Comparison of ENCODE assay signal across 13 cellular contexts in the genomic region with DNA sequence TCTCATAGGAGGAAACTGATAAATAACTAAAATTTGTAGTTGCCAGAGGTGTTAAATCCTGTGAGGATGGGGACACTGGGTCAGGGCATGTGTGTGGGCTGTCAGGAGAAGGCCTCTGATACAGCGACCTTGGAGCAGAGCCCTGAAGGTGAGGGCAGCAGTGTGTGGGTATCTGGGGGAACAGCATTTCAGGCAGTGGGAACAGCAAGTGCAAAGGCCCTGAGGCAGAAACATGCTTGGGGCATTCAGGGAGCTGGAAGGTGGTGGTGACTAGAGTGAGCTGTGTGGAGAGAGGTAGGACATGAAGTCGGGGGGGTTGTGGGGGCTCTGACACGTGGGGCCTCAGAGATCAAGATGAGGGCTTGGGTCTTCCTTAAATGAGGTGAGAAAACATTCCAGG. TPM values are rescaled to one million over a fixed set of nuclear protein-coding genes. Genes with fewer than 3 reads are reported as not detected.
DNase-seq lines count a peak whose midpoint lies in the region; ATAC-seq, FAIRE-seq and TF ChIP-seq lines count a peak whose summit lies in the region.
"Had no signal": no experiment of that assay in that cellular context is flagged by ENCODE, and none has a peak within 500 bp of the region (broad histone marks: within the 10 kb centered on the region; RNA-seq: fewer than 3 reads in every experiment).

No MANE protein-coding gene starts in this region.

- peak overlapping the region; percentile 55 for H3K4me2 ChIP-seq in GM23248 (ENCODE audit: unreplicated experiment)
- H3K4me2 ChIP-seq in K562 (ENCODE audit: insufficient read depth, low read length), result no peak overlapping the region

- intact Hi-C loops in K562 (cut with micrococcal nuclease), result no loop called here

- POLR2A ChIA-PET in K562 (lab: Yijun Ruan, JAX), result no interaction called here
- POLR2A ChIA-PET in HEK293T (lab: Yijun Ruan, JAX), result no interaction called here

- H3K27me3 Mint-ChIP-seq in activated T-helper 17 cell treated with anti-CD3 and anti-CD28 coated beads, Interleukin-2, amount 50 U/mL, for 72 hours, result peaks cover 21% of the 10 kb centered on the region

- H3K4me1 Mint-ChIP-seq in activated T-helper 17 cell treated with anti-CD3 and anti-CD28 coated beads, Interleukin-2, amount 50 U/mL, for 72 hours, result peaks cover under 1% of the 10 kb centered on the region
- H3K4me1 Mint-ChIP-seq: CD4-positive, CD25-positive, alpha-beta regulatory T cell; immature natural killer cell had no signal

- no peaks in the 10 kb centered on the region for H4K20me1 ChIP-seq in GM23248 (ENCODE audit: insufficient read depth)
- peaks cover 40% of the 10 kb centered on the region for H4K20me1 ChIP-seq in K562 (replicated peaks; ENCODE audit: control insufficient read depth, insufficient read depth, low read length)

- in situ Hi-C loops in GM23248 (cut with MboI) (no loop called here), K562 (cut with MboI) (no loop called here)

- peak overlapping the region; percentile 85 for H3K9ac ChIP-seq in GM23248
- no peak overlapping the region for H3K9ac ChIP-seq in K562 (ENCODE audit: insufficient read depth in 1 of 2, low read depth in 2 of 2, low read length in 2 of 2)
- H3K9ac ChIP-seq in liver (ENCODE audit: low read depth in 1 of 2, low read length in 2 of 2), result no peak overlapping the region
- H3K9ac ChIP-seq in skeletal muscle tissue (ENCODE audit: low read depth in 1 of 3, low read length in 3 of 3), result peak overlapping the region in 1 of 3 donors; percentile 79

- no peak for TF ChIP-seq POLR2A in K562 (conservative IDR thresholded peaks at IDR 0.05)

- no peaks in the 10 kb centered on the region for H3K36me3 Mint-ChIP-seq in activated T-helper 17 cell treated with anti-CD3 and anti-CD28 coated beads, Interleukin-2, amount 50 U/mL, for 72 hours (ENCODE audit: low read depth)
- H3K36me3 Mint-ChIP-seq: CD4-positive, CD25-positive, alpha-beta regulatory T cell; IgD-negative memory B cell; immature natural killer cell had no signal

- H3K9me1 ChIP-seq in K562 (ENCODE audit: control insufficient read depth, insufficient read depth, low read length), result no peaks in the 10 kb centered on the region

- DNase-seq in GM23248 (no peak), K562 (ENCODE audit: extremely low read depth in 1 of 4, low spot score in 3 of 4) (no peak), SKM-1 (lab: John Stamatoyannopoulos, UW; ENCODE audit: unreplicated experiment) (no peak), NCI-H748 treated with DMSO at 0.1 percent for 48 hours (lab: John Stamatoyannopoulos, UW) (no peak), HEK293T (ENCODE audit: extremely low spot score) (no peak)
- DNase-seq: CD4-positive, CD25-positive, alpha-beta regulatory T cell; erythroblast; immature natural killer cell had no signal

- no peak for TF ChIP-seq EP300 in K562 (IDR thresholded peaks at IDR 0.05; ENCODE audit: low read length)

- H3K9me3 ChIP-seq in GM23248 (ENCODE audit: low read depth) (no peaks in the 10 kb centered on the region), K562 (replicated peaks; ENCODE audit: control insufficient read depth, insufficient read depth, low read depth, low read length) (no peaks in the 10 kb centered on the region), liver (ENCODE audit: control insufficient read depth in 4 of 4, low read length in 3 of 4) (no peaks in the 10 kb centered on the region), skeletal muscle tissue (ENCODE audit: control insufficient read depth in 3 of 3, low read length in 3 of 3) (no peaks in the 10 kb centered on the region)

- H3K9me2 ChIP-seq in GM23248 (ENCODE audit: insufficient read depth), result no peaks in the 10 kb centered on the region

- H3K4me3 ChIP-seq in GM23248 (0 out of 2 replicates have a peak overlapping the region, but pooled peaks have one; percentile 13), K562 (no peak overlapping the region), liver (ENCODE audit: low read depth in 1 of 3, low read length in 3 of 3) (no peak overlapping the region), skeletal muscle tissue (ENCODE audit: low read length in 3 of 3) (no peak overlapping the region)

- peak overlapping the region; percentile 52 for H2AFZ ChIP-seq in GM23248
- H2AFZ ChIP-seq in K562 (ENCODE audit: low read depth, low read length), result no peak overlapping the region

- CTCF ChIA-PET in K562 (lab: Yijun Ruan, JAX; ENCODE audit: low intra/inter-chr PET ratio) (no interaction called here), HEK293T (lab: Yijun Ruan, JAX) (no interaction called here)

- no peaks in the 10 kb centered on the region for H3K9me3 Mint-ChIP-seq in activated T-helper 17 cell treated with anti-CD3 and anti-CD28 coated beads, Interleukin-2, amount 50 U/mL, for 72 hours
- H3K9me3 Mint-ChIP-seq: immature natural killer cell had no signal

- H3K79me2 ChIP-seq in GM23248 (ENCODE audit: insufficient read depth) (peaks cover 84% of the 10 kb centered on the region), K562 (ENCODE audit: control insufficient read depth, insufficient read depth, low read length) (no peaks in the 10 kb centered on the region)

- TF ChIP-seq CTCF in K562 (IDR thresholded peaks at IDR 0.05 in 2 of 3, conservative IDR thresholded peaks at IDR 0.05 in 1 of 3; ENCODE audit: insufficient read depth in 2 of 3, low read depth in 1 of 3, low read length in 3 of 3) (no peak), liver (IDR thresholded peaks at IDR 0.05; ENCODE audit: low read depth, low read length, missing input control) (no peak)

- H3K36me3 ChIP-seq in GM23248 (ENCODE audit: low read depth) (no peaks in the 10 kb centered on the region), K562 (ENCODE audit: control insufficient read depth, insufficient read depth, low read length) (no peaks in the 10 kb centered on the region), liver (ENCODE audit: control insufficient read depth in 4 of 4, insufficient read depth in 3 of 4, low read depth in 1 of 4, low read length in 3 of 4) (no peaks in the 10 kb centered on the region), skeletal muscle tissue (ENCODE audit: control insufficient read depth in 3 of 3, insufficient read depth in 3 of 3, low read length in 3 of 3) (no peaks in the 10 kb centered on the region)

- ATAC-seq in K562, result no peak
- ATAC-seq in activated T-helper 17 cell treated with anti-CD3 and anti-CD28 coated beads, Interleukin-2, amount 50 U/mL, for 72 hours (replicated peaks), result no peak

- no peak for FAIRE-seq in K562 (lab: Jason Lieb, UNC)
- FAIRE-seq: TTC549 had no signal

- no peaks in the 10 kb centered on the region for H3K27me3 ChIP-seq in GM23248 (replicated peaks; ENCODE audit: insufficient read depth)
- peaks cover 15 to 77% of the 10 kb centered on the region in 2 experiments; a peak in 4 of 5 replicates for H3K27me3 ChIP-seq in K562 (ENCODE audit: control insufficient read depth in 2 of 2, insufficient read depth in 2 of 2, low read length in 2 of 2)
- H3K27me3 ChIP-seq in liver (ENCODE audit: control insufficient read depth in 4 of 4, insufficient read depth in 4 of 4, low read length in 3 of 4), result no peaks in the 10 kb centered on the region
- no peaks in the 10 kb centered on the region for H3K27me3 ChIP-seq in skeletal muscle tissue (ENCODE audit: control insufficient read depth in 3 of 3, insufficient read depth in 3 of 3, low read length in 3 of 3)

- no peak overlapping the region for H3K27ac Mint-ChIP-seq in activated T-helper 17 cell treated with anti-CD3 and anti-CD28 coated beads, Interleukin-2, amount 50 U/mL, for 72 hours
- H3K27ac Mint-ChIP-seq: immature natural killer cell had no signal

- no peak for TF ChIP-seq RAD21 in K562 (CRISPR knock-in tag; conservative IDR thresholded peaks at IDR 0.05 in 1 of 2, IDR thresholded peaks at IDR 0.05 in 1 of 2)
- no peak for TF ChIP-seq RAD21 in liver (IDR thresholded peaks at IDR 0.05)

- peaks cover 27% of the 10 kb centered on the region for H3K4me1 ChIP-seq in GM23248 (ENCODE audit: insufficient read depth)
- H3K4me1 ChIP-seq in K562 (replicated peaks in 1 of 2; ENCODE audit: control insufficient read depth in 2 of 2, insufficient read depth in 2 of 2, low read length in 2 of 2), result peaks cover 6 to 10% of the 10 kb centered on the region in 2 experiments; a peak in 4 of 5 replicates
- H3K4me1 ChIP-seq in liver (ENCODE audit: control insufficient read depth in 4 of 4, insufficient read depth in 4 of 4, low read length in 3 of 4), result peaks cover 13 to 41% (median 33%) of the 10 kb centered on the region in 4 donors
- peaks cover 74 to 87% (median 81%) of the 10 kb centered on the region in 3 donors for H3K4me1 ChIP-seq in skeletal muscle tissue (ENCODE audit: control insufficient read depth in 3 of 3, insufficient read depth in 3 of 3, low read length in 3 of 3)

- WGBS in GM23248 (ENCODE audit: low coverage in 1 of 2, low lambda C conversion rate in 2 of 2, missing lambda C conversion rate in 2 of 2), 2 experiments, result 91 to 93% methylated on average over 3 of the region's 3 CpGs
- 0% methylated on average over 3 of the region's 3 CpGs for whole genome bisulfite sequencing in K562 (ENCODE audit: insufficient coverage, low coverage, missing lambda C conversion rate)
- WGBS in liver, result 93% methylated on average over 3 of the region's 3 CpGs

- peak overlapping the region; percentile 97 for H3K27ac ChIP-seq in GM23248
- no peak overlapping the region for H3K27ac ChIP-seq in K562 (ENCODE audit: extremely low read depth, low read depth, low read length)
- peak overlapping the region; percentile 90 for H3K27ac ChIP-seq in liver (ENCODE audit: low read depth in 1 of 2, low read length in 2 of 2)
- peak overlapping the region; percentile 89 for H3K27ac ChIP-seq in skeletal muscle tissue (ENCODE audit: low read depth, low read length)

- no peak overlapping the region for H3K4me3 Mint-ChIP-seq in activated T-helper 17 cell treated with anti-CD3 and anti-CD28 coated beads, Interleukin-2, amount 50 U/mL, for 72 hours
- H3K4me3 Mint-ChIP-seq: CD4-positive, CD25-positive, alpha-beta regulatory T cell; IgD-negative memory B cell; immature natural killer cell had no signal

- BruUV-seq in K562 (replicated peaks; lab: Mats Ljungman, UMichigan), result no TSS peak

- peaks cover 24% of the 10 kb centered on the region for H3F3A ChIP-seq in GM23248 (ENCODE audit: insufficient read depth)

RNA-seq across cellular contexts. Expression of gene ARHGEF10L, which starts 30.7 kb away (rescaled TPM):
- 16.1 and 19.3 TPM in 2 replicates for total RNA-seq in GM23248 (2014; rRNA removed; shearing (Covaris generic))
- 6.0 TPM in 2 replicates for polyA plus RNA-seq in GM23248 (2016; fragmentation: Nextera tagmentation; extraction: Ambion mirVana)
- 0.09 TPM in 1 of 2 replicates, not detected in the other for total RNA-seq in K562 (2011; cell fraction: chromatin; rRNA removed; ENCODE audit: low replicate concordance)
- total RNA-seq in K562 (2011; cell fraction: nucleolus; rRNA removed), result 0.17 and 0.92 TPM in 2 replicates
- 0.07 TPM in 1 of 2 replicates, not detected in the other for total RNA-seq in K562 (2011; cell fraction: nucleoplasm; rRNA removed)
- total RNA-seq in K562 (2014; rRNA removed), result 0.09 TPM in 1 of 2 replicates, not detected in the other
- total RNA-seq in K562 (2014; rRNA removed; fragmentation: Illumina TruSeq; extraction: Trizol), result not detected in 2 replicates
- not detected in 2 replicates for total RNA-seq in K562 (2015; rRNA removed; fragmentation: Illumina TruSeq; extraction: Trizol)
- 0.13 TPM in 2 replicates for total RNA-seq in K562 (2021)
- 0.01 TPM in 1 of 2 replicates, not detected in the other for polyA plus RNA-seq in K562 (2011; rRNA removed)
- 0.27 TPM in 1 of 2 replicates, not detected in the other for polyA plus RNA-seq in K562 (2011; cell fraction: cytosol; rRNA removed)
- polyA plus RNA-seq in K562 (2011; cell fraction: nucleus; rRNA removed), result 0.41 and 0.52 TPM in 2 replicates
- polyA plus RNA-seq in K562 (2012), result not detected in 2 replicates
- polyA plus RNA-seq in K562 (2014; fragmentation: Illumina TruSeq; extraction: Trizol), result not detected in 2 replicates
- polyA plus RNA-seq in K562 (2014; fragmentation: Nextera tagmentation; extraction: Ambion mirVana), result not detected
- polyA plus RNA-seq in K562 (2014; rRNA removed), result not detected in 2 replicates
- polyA minus RNA-seq in K562 (2011; rRNA and poly(A)+ RNA removed), result not detected in 2 replicates
- polyA minus RNA-seq in K562 (2011; cell fraction: cytosol; rRNA and poly(A)+ RNA removed), result 0.46 TPM in 1 of 2 replicates, not detected in the other
- 0.13 TPM in 1 of 2 replicates, not detected in the other for polyA minus RNA-seq in K562 (2011; cell fraction: nucleus; rRNA and poly(A)+ RNA removed)
- total RNA-seq in liver, result 100 to 1,000 TPM in 1 of 2 donors, 10 to 100 TPM in 1; 26.3 to 169 TPM
- 10 to 100 TPM; 54.0 to 60.9 TPM for polyA plus RNA-seq in liver
- 16.7 TPM for total RNA-seq in skeletal muscle tissue
- not detected for total RNA-seq in activated T-helper 17 cell treated with anti-CD3 and anti-CD28 coated beads, Interleukin-2, amount 50 U/mL, for 72 hours
- total RNA-seq: CD4-positive, CD25-positive, alpha-beta regulatory T cell had no signal
- polyA plus RNA-seq: CD4-positive, CD25-positive, alpha-beta regulatory T cell; IgD-negative memory B cell had no signal
